ENCODE assay signal across 8 cellular contexts in the genomic region with DNA sequence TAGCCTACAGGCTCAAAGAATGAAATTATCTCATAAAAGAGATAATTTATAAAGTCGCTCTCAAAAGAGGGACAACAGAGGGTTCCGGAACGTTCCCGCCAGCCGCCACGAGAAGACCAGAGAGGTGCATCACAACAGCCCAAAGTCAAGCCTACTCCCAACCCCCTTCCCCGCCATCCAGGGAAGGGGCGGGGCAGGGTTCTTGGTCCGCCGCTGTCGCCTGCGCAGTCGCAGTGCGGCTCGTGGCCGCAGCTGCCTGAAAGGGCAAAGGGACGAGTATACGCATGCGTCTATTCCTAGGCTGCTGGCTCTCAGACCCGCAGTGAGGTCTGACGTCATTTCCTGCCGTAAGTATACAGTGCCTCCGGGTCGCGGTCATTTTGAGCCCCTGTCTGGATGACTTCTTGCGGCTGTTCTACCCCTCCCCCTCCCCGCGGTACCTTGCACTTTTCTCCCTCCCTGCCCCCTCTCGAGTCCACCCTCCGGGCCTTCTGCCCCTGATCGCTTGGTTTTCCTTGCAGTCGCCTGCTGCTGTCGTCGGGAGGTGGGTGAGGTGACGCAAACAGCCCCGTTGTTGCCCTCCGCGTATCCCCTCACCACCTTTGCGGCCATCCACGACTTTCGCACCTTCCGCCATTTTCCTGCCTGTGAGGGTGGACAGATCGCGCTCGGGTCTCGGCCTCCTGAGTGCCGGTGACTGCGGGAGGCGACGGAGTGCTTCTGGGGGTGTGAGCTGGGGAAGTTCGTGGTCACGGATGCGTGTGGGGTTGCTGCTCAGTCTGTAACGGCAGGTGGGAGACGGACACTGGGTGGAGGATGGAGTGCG. TPM values are rescaled to one million over a fixed set of nuclear protein-coding genes. Genes with fewer than 3 reads are reported as not detected.
DNase-seq lines count a peak whose midpoint lies in the region; ATAC-seq and TF ChIP-seq lines count a peak whose summit lies in the region.

A gene with protein sequence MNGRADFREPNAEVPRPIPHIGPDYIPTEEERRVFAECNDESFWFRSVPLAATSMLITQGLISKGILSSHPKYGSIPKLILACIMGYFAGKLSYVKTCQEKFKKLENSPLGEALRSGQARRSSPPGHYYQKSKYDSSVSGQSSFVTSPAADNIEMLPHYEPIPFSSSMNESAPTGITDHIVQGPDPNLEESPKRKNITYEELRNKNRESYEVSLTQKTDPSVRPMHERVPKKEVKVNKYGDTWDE (plus strand): TSS at position 383 of the 826 bp plus-strand sequence. CDS start 1,537 bp downstream, outside the sequence.

- peak within 1 kb of the TSS; percentile 98 for H3K27ac ChIP-seq in KMS-11
- peak within 1 kb of the TSS; percentile 91 to 93 (median 93) for H3K27ac ChIP-seq in Peyer's patch
- peak within 1 kb of the TSS; percentile 93 for H3K27ac ChIP-seq in muscle layer of colon (ENCODE audit: low read depth, low read length)

- no peaks in the 10 kb centered on the region for H3K36me3 ChIP-seq in KMS-11 (ENCODE audit: insufficient read depth)
- H3K36me3 ChIP-seq in Peyer's patch: peaks cover 0 to 23% (median 0%) of the 10 kb centered on the region in 3 donors
- peaks cover 21% of the 10 kb centered on the region for H3K36me3 ChIP-seq in muscle layer of colon (ENCODE audit: insufficient read depth, low read length)

- no peaks in the 10 kb centered on the region for H4K20me1 ChIP-seq in KMS-11 (ENCODE audit: insufficient read depth)

- ATAC-seq in GM21737 (IDR thresholded peaks at IDR 0.05; ENCODE audit: unreplicated experiment) (peak; percentile 99), esophagus mucosa (peak; percentile 100)

- H3K27me3 ChIP-seq in KMS-11 (ENCODE audit: insufficient read depth, low read depth) (no peaks in the 10 kb centered on the region), Peyer's patch (no peaks in the 10 kb centered on the region), muscle layer of colon (ENCODE audit: control insufficient read depth in 1 of 2, insufficient read depth in 2 of 2, low read length in 2 of 2) (no peaks in the 10 kb centered on the region)

- H3K9ac ChIP-seq in KMS-11 (peak within 1 kb of the TSS; percentile 99), muscle layer of colon (ENCODE audit: low read length) (peak within 1 kb of the TSS; percentile 97)

- TF ChIP-seq CTCF in KMS-11 (conservative IDR thresholded peaks at IDR 0.05; ENCODE audit: low read depth, low read length) (no peak), Peyer's patch (IDR thresholded peaks at IDR 0.05) (no peak)

- peak; percentile 100 for DNase-seq in DMS53 treated with DMSO at 0.1 percent for 48 hours (lab: John Stamatoyannopoulos, UW; ENCODE audit: unreplicated experiment)
- DNase-seq in Peyer's patch: peak; percentile 92 to 99 (median 97)
- DNase-seq in activated T-cell treated with anti-CD3 and anti-CD28 coated beads, Interleukin-2, amount 50 U/mL, for 48 hours: peak; percentile 90 to 93
- DNase-seq in stimulated activated CD8-positive, alpha-beta memory T cell treated with anti-CD3 and anti-CD28 coated beads, Interleukin-7, amount 100 ng/mL, for 24 hours (ENCODE audit: low read depth): peak; percentile 83

- TF ChIP-seq POLR2A in Peyer's patch (IDR thresholded peaks at IDR 0.05): peak in 1 of 2 donors; percentile 46

- H3K79me2 ChIP-seq in KMS-11 (ENCODE audit: insufficient read depth, low read depth): peaks cover 34% of the 10 kb centered on the region

- no peaks in the 10 kb centered on the region for H3K9me3 ChIP-seq in Peyer's patch
- no peaks in the 10 kb centered on the region for H3K9me3 ChIP-seq in muscle layer of colon (ENCODE audit: low read length)

- H3K4me2 ChIP-seq in KMS-11: peak within 1 kb of the TSS; percentile 67

- peaks cover 23% of the 10 kb centered on the region for H3K4me1 ChIP-seq in KMS-11 (ENCODE audit: low read depth, poor library complexity, severe bottlenecking)
- H3K4me1 ChIP-seq in Peyer's patch: peaks cover 0 to 17% (median 3%) of the 10 kb centered on the region in 4 donors
- peaks cover 17% of the 10 kb centered on the region for H3K4me1 ChIP-seq in muscle layer of colon (ENCODE audit: insufficient read depth, low read length)

- H3K4me3 ChIP-seq in KMS-11 (IDR thresholded peaks at IDR 0.05; ENCODE audit: insufficient read depth, low read depth, low read length): peak within 1 kb of the TSS; percentile 81
- peak within 1 kb of the TSS; percentile 61 to 92 (median 86) for H3K4me3 ChIP-seq in Peyer's patch
- H3K4me3 ChIP-seq in muscle layer of colon (ENCODE audit: low read depth in 1 of 2, low read length in 2 of 2): peak within 1 kb of the TSS; percentile 90 to 99

- peak within 1 kb of the TSS; percentile 92 for H2AFZ ChIP-seq in KMS-11 (ENCODE audit: low read depth)

RNA-seq across cellular contexts. Expression of the gene that starts here (rescaled TPM):
- total RNA-seq in Peyer's patch (100 to 1,000 TPM in 1 of 4 donors, 10 to 100 TPM in 3; 63.5 to 120 (median 76.5) TPM), esophagus mucosa (93.1 TPM)

Comparison
In these comparisons a context has a peak if more than half of its experiments do, and no peak if none do; other contexts are left out.
1. Peak in every context shown above with its lines: DNase-seq, ATAC-seq, H3K4me3 ChIP-seq and H3K27ac ChIP-seq.